9 cellular contexts compared by ENCODE assay signal in genomic region chr6:24274441-24275083, GRCh38.
A peak's percentile ranks its signal among the peaks of the same experiment; 100 is the strongest.
DNase-seq lines count a peak whose midpoint lies in the region; ATAC-seq and TF ChIP-seq lines count a peak whose summit lies in the region.
"Had no signal": no experiment of that assay in that cellular context is flagged by ENCODE, and none has a peak within 500 bp of the region (broad histone marks: within the 10 kb centered on the region; RNA-seq: fewer than 3 reads in every experiment).

No MANE protein-coding gene starts in this region.

- DNase-seq in SK-N-SH (peak; percentile 8), NCI-H2171 (lab: John Stamatoyannopoulos, UW) (peak; percentile 45), dedifferentiated amniotic fluid mesenchymal stem cell (ENCODE audit: extremely low spot score) (peak; percentile 36), stromal cell of bone marrow (ENCODE audit: low read depth) (peak; percentile 17), C1 segment of cervical spinal cord (lab: John Stamatoyannopoulos, UW) (no peak), NCI-H774 (lab: John Stamatoyannopoulos, UW) (no peak)
- DNase-seq: T-helper 9 cell had no signal

- no peak overlapping the region for H3K4me2 ChIP-seq in SK-N-SH

- TF ChIP-seq RAD21 in SK-N-SH (IDR thresholded peaks at IDR 0.05; ENCODE audit: low read length) = peak; percentile 76

- no peak overlapping the region for H3K27ac ChIP-seq in SK-N-SH (ENCODE audit: low read depth in 2 of 2, low read length in 1 of 2)

- H3K4me3 ChIP-seq in SK-N-SH (ENCODE audit: low read depth in 2 of 2, low read length in 1 of 2) = no peak overlapping the region

- ATAC-seq in SK-N-SH treated with all-trans-retinoic acid at 6 μM for 48 hours (no peak), HG03159 (IDR thresholded peaks at IDR 0.05; ENCODE audit: unreplicated experiment) (no peak)

- H3K9me2 ChIP-seq in SK-N-SH = no peaks in the 10 kb centered on the region

- no peak overlapping the region for H2AFZ ChIP-seq in SK-N-SH (ENCODE audit: low read depth)

- no peaks in the 10 kb centered on the region for H3K36me3 ChIP-seq in SK-N-SH (replicated peaks in 1 of 2; ENCODE audit: control insufficient read depth in 1 of 2, insufficient read depth in 2 of 2, low read length in 1 of 2)

- no peaks in the 10 kb centered on the region for H3K27me3 ChIP-seq in SK-N-SH (ENCODE audit: insufficient read depth)

- no peaks in the 10 kb centered on the region for H3K79me2 ChIP-seq in SK-N-SH (ENCODE audit: insufficient read depth)

- TF ChIP-seq CTCF in SK-N-SH (IDR thresholded peaks at IDR 0.05) = peak; percentile 70

- 2% methylated on average over 1 of the region's 1 CpG for WGBS in SK-N-SH (ENCODE audit: low lambda C conversion rate)

- CTCF ChIA-PET in SK-N-SH (lab: Yijun Ruan, JAX) = interaction anchor here (0.5 to 2.8 kb wide), 27 partner anchors 9 to 1262 kb away, joined by 3 to 26 read pairs (median 5); partner anchors contain the start of gene NRSN1

- no peak overlapping the region for H3K9ac ChIP-seq in SK-N-SH

- no peaks in the 10 kb centered on the region for H3F3A ChIP-seq in SK-N-SH (replicated peaks; ENCODE audit: insufficient read depth)

- H3K4me1 ChIP-seq in SK-N-SH (ENCODE audit: control insufficient read depth in 1 of 2, insufficient read depth in 2 of 2, low read depth in 1 of 2, low read length in 1 of 2) = peaks cover 0 to 5% of the 10 kb centered on the region in 2 experiments; a peak in 2 of 4 replicates

- no peaks in the 10 kb centered on the region for H4K20me1 ChIP-seq in SK-N-SH (ENCODE audit: insufficient read depth)

- POLR2A ChIA-PET in SK-N-SH (lab: Yijun Ruan, JAX) = no interaction called here

- no peak for TF ChIP-seq EP300 in SK-N-SH (IDR thresholded peaks at IDR 0.05; ENCODE audit: borderline replicate concordance in 1 of 2, low read depth in 1 of 2, low read length in 1 of 2)

- H3K9me3 ChIP-seq in SK-N-SH = no peaks in the 10 kb centered on the region

TF ChIP-seq in SK-N-SH, 30 proteins besides CTCF, POLR2A, EP300 and RAD21:
- TF ChIP-seq EZH2phosphoT487 (IDR thresholded peaks at IDR 0.05; ENCODE audit: borderline replicate concordance, low read depth) (no peak), CHD2 (IDR thresholded peaks at IDR 0.05; ENCODE audit: low read length, partially characterized antibody) (no peak), SIN3A (IDR thresholded peaks at IDR 0.05; ENCODE audit: borderline replicate concordance, low read depth, low read length) (no peak), FOXJ3 (CRISPR knock-in tag; IDR thresholded peaks at IDR 0.05) (no peak)

TF ChIP-seq in SK-N-SH treated with all-trans-retinoic acid at 6 μM for 48 hours, 23 proteins besides CTCF, POLR2A, EP300 and RAD21:
- TF ChIP-seq ZNF565 (CRISPR knock-in tag; conservative IDR thresholded peaks at IDR 0.05; ENCODE audit: low read depth) (no peak), BACH2 (CRISPR knock-in tag; IDR thresholded peaks at IDR 0.05; ENCODE audit: borderline replicate concordance) (no peak), OSR1 (CRISPR knock-in tag; IDR thresholded peaks at IDR 0.05) (no peak), PPARA (CRISPR knock-in tag; IDR thresholded peaks at IDR 0.05; ENCODE audit: borderline replicate concordance) (no peak), ZFP30 (CRISPR knock-in tag; IDR thresholded peaks at IDR 0.05) (no peak), RARB (CRISPR knock-in tag; IDR thresholded peaks at IDR 0.05) (no peak), ZNF8 (CRISPR knock-in tag; IDR thresholded peaks at IDR 0.05) (no peak), ESRRG (CRISPR knock-in tag; IDR thresholded peaks at IDR 0.05) (no peak), TCF4 (CRISPR knock-in tag; IDR thresholded peaks at IDR 0.05; ENCODE audit: borderline replicate concordance) (no peak), TOX (CRISPR knock-in tag; IDR thresholded peaks at IDR 0.05; ENCODE audit: borderline replicate concordance) (no peak), CSDC2 (CRISPR knock-in tag; IDR thresholded peaks at IDR 0.05) (no peak), POU6F1 (CRISPR knock-in tag; IDR thresholded peaks at IDR 0.05; ENCODE audit: borderline replicate concordance, low read depth) (no peak)

Comparison
In these comparisons a context has a peak if more than half of its experiments do, and no peak if none do; other contexts are left out.
1. DNase-seq: peak in SK-N-SH (single experiment), NCI-H2171 (single experiment), dedifferentiated amniotic fluid mesenchymal stem cell (single experiment) and stromal cell of bone marrow (single experiment); none in C1 segment of cervical spinal cord (0 of 14) and NCI-H774 (single experiment).